1 cellular context compared by ENCODE assay signal in the genomic region with DNA sequence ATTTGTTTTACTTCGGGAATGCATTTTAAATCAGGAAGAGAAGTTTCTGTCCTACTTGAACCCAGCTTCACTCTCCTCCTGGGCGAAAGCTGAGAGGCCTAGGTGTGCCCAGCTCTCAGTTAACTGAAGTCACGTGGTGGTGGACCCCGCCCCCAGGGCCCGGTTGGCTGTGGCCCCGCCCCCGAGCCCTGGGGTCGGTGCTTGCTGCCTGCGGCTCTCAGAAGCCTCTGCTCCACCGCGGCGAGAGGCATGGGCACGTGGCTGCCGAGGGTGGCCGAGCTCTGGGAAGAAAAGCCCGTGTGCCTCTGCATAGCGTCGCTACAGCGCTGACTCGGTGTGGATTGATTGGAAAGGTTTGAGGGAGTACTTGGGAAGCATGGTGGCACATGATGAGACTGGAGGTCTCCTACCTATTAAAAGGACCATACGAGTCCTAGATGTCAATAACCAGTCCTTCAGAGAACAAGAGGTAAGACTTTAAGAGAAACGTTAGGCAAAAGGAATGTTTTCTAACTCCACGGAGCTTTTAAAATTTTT.
TF ChIP-seq lines count a peak whose summit lies in the region.

No MANE protein-coding gene starts in this region.

TF ChIP-seq in GM12878, 131 proteins besides CTCF, POLR2A, EP300 and RAD21:
- no peak for TF ChIP-seq STAT1 (conservative IDR thresholded peaks at IDR 0.05)
- TF ChIP-seq, protein P1, sequence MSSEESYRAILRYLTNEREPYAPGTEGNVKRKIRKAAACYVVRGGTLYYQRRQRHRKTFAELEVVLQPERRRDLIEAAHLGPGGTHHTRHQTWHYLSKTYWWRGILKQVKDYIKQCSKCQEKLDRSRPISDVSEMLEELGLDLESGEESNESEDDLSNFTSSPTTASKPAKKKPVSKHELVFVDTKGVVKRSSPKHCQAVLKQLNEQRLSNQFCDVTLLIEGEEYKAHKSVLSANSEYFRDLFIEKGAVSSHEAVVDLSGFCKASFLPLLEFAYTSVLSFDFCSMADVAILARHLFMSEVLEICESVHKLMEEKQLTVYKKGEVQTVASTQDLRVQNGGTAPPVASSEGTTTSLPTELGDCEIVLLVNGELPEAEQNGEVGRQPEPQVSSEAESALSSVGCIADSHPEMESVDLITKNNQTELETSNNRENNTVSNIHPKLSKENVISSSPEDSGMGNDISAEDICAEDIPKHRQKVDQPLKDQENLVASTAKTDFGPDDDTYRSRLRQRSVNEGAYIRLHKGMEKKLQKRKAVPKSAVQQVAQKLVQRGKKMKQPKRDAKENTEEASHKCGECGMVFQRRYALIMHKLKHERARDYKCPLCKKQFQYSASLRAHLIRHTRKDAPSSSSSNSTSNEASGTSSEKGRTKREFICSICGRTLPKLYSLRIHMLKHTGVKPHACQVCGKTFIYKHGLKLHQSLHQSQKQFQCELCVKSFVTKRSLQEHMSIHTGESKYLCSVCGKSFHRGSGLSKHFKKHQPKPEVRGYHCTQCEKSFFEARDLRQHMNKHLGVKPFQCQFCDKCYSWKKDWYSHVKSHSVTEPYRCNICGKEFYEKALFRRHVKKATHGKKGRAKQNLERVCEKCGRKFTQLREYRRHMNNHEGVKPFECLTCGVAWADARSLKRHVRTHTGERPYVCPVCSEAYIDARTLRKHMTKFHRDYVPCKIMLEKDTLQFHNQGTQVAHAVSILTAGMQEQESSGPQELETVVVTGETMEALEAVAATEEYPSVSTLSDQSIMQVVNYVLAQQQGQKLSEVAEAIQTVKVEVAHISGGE (CRISPR knock-in tag; IDR thresholded peaks at IDR 0.05): no peak
- TF ChIP-seq ATF3 (IDR thresholded peaks at IDR 0.05; ENCODE audit: borderline replicate concordance, extremely low read depth, low read depth, low read length): 0 out of 2 replicates have a peak, but pooled peaks have one; percentile 28
- TF ChIP-seq IRF4 (IDR thresholded peaks at IDR 0.05; ENCODE audit: low read depth, low read length): no peak
- TF ChIP-seq JUNB (IDR thresholded peaks at IDR 0.05): no peak
- no peak for TF ChIP-seq BMI1 (IDR thresholded peaks at IDR 0.05; ENCODE audit: borderline replicate concordance)
- no peak for TF ChIP-seq POLR2AphosphoS2 (IDR thresholded peaks at IDR 0.05; ENCODE audit: low read depth, low read length)
- no peak for TF ChIP-seq ASH2L (IDR thresholded peaks at IDR 0.05; ENCODE audit: borderline replicate concordance, low read depth)
- TF ChIP-seq RELA (IDR thresholded peaks at IDR 0.05; ENCODE audit: borderline replicate concordance, partially characterized antibody): no peak
- peak; percentile 41; the same call in 1 of the 2 replicates for TF ChIP-seq TCF12 (IDR thresholded peaks at IDR 0.05; ENCODE audit: low read depth, low read length)
- TF ChIP-seq SMARCA5 (IDR thresholded peaks at IDR 0.05): no peak
- no peak for TF ChIP-seq REST (IDR thresholded peaks at IDR 0.05; ENCODE audit: low read depth, low read length)
- no peak for TF ChIP-seq POLR2AphosphoS5 (IDR thresholded peaks at IDR 0.05; ENCODE audit: low read length)
- TF ChIP-seq USF1 (IDR thresholded peaks at IDR 0.05; ENCODE audit: borderline replicate concordance, extremely low read length, insufficient read depth, low read depth, low read length): peak; percentile 76
- TF ChIP-seq ZNF217 (IDR thresholded peaks at IDR 0.05): no peak
- TF ChIP-seq TAF1 (IDR thresholded peaks at IDR 0.05; ENCODE audit: borderline replicate concordance, low read depth, low read length): peak; percentile 89; the same call in 1 of the 2 replicates
